ENCODE assay signal across 1 cellular context in the genomic region with DNA sequence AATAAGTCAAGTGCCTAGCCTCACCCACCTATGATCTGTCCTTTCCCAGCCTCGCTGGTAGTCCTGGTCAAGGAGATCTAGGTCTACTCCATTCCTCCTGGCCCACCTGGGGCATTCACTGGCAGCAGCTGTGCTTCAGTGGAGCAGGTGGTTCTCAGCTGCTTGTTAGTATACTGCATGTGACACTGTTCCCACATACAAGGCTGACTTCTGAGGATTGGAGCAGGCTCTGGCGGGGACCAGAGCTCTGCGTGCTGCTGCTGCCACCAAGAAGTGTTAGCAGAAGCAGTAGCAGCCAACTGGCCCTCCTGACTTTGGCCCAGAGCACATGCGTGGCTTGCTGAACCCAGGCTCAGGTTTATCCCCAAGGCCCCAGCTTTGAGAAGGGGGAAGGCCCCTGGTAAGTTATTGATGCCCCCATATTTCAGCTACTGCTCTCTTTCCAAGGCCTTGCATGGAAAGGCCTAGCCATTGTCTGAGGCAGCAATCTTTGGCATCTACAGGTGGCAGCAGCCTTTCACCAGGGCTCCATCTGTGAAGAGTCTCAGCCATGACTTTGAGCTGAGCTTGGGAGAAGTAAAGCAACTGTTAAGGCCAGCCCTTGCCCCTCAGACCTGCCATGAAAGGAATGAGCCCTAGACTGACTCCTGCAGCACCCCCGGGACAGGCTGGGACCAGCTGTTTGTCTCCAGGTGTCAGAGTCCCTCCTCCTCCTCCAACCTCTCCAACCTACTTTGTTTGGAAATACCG.
TF ChIP-seq lines count a peak whose summit lies in the region.

No MANE protein-coding gene starts in this region.

TF ChIP-seq in H1, 55 proteins besides CTCF, POLR2A, EP300 and RAD21:
- TF ChIP-seq SUZ12 (IDR thresholded peaks at IDR 0.05; ENCODE audit: low read length) (no peak), POLR2AphosphoS5 (IDR thresholded peaks at IDR 0.05; ENCODE audit: low read depth, low read length) (no peak), TAF7 (optimal IDR thresholded peaks at IDR 0.05; ENCODE audit: borderline replicate concordance, low read depth, low read length) (no peak), POU5F1 (IDR thresholded peaks at IDR 0.05; ENCODE audit: low read depth, low read length) (no peak), TBP (IDR thresholded peaks at IDR 0.05; ENCODE audit: low read depth, low read length) (no peak), CBX8 (IDR thresholded peaks at IDR 0.05; ENCODE audit: borderline replicate concordance, low read depth, low read length) (no peak)
- TF ChIP-seq, protein P1, sequence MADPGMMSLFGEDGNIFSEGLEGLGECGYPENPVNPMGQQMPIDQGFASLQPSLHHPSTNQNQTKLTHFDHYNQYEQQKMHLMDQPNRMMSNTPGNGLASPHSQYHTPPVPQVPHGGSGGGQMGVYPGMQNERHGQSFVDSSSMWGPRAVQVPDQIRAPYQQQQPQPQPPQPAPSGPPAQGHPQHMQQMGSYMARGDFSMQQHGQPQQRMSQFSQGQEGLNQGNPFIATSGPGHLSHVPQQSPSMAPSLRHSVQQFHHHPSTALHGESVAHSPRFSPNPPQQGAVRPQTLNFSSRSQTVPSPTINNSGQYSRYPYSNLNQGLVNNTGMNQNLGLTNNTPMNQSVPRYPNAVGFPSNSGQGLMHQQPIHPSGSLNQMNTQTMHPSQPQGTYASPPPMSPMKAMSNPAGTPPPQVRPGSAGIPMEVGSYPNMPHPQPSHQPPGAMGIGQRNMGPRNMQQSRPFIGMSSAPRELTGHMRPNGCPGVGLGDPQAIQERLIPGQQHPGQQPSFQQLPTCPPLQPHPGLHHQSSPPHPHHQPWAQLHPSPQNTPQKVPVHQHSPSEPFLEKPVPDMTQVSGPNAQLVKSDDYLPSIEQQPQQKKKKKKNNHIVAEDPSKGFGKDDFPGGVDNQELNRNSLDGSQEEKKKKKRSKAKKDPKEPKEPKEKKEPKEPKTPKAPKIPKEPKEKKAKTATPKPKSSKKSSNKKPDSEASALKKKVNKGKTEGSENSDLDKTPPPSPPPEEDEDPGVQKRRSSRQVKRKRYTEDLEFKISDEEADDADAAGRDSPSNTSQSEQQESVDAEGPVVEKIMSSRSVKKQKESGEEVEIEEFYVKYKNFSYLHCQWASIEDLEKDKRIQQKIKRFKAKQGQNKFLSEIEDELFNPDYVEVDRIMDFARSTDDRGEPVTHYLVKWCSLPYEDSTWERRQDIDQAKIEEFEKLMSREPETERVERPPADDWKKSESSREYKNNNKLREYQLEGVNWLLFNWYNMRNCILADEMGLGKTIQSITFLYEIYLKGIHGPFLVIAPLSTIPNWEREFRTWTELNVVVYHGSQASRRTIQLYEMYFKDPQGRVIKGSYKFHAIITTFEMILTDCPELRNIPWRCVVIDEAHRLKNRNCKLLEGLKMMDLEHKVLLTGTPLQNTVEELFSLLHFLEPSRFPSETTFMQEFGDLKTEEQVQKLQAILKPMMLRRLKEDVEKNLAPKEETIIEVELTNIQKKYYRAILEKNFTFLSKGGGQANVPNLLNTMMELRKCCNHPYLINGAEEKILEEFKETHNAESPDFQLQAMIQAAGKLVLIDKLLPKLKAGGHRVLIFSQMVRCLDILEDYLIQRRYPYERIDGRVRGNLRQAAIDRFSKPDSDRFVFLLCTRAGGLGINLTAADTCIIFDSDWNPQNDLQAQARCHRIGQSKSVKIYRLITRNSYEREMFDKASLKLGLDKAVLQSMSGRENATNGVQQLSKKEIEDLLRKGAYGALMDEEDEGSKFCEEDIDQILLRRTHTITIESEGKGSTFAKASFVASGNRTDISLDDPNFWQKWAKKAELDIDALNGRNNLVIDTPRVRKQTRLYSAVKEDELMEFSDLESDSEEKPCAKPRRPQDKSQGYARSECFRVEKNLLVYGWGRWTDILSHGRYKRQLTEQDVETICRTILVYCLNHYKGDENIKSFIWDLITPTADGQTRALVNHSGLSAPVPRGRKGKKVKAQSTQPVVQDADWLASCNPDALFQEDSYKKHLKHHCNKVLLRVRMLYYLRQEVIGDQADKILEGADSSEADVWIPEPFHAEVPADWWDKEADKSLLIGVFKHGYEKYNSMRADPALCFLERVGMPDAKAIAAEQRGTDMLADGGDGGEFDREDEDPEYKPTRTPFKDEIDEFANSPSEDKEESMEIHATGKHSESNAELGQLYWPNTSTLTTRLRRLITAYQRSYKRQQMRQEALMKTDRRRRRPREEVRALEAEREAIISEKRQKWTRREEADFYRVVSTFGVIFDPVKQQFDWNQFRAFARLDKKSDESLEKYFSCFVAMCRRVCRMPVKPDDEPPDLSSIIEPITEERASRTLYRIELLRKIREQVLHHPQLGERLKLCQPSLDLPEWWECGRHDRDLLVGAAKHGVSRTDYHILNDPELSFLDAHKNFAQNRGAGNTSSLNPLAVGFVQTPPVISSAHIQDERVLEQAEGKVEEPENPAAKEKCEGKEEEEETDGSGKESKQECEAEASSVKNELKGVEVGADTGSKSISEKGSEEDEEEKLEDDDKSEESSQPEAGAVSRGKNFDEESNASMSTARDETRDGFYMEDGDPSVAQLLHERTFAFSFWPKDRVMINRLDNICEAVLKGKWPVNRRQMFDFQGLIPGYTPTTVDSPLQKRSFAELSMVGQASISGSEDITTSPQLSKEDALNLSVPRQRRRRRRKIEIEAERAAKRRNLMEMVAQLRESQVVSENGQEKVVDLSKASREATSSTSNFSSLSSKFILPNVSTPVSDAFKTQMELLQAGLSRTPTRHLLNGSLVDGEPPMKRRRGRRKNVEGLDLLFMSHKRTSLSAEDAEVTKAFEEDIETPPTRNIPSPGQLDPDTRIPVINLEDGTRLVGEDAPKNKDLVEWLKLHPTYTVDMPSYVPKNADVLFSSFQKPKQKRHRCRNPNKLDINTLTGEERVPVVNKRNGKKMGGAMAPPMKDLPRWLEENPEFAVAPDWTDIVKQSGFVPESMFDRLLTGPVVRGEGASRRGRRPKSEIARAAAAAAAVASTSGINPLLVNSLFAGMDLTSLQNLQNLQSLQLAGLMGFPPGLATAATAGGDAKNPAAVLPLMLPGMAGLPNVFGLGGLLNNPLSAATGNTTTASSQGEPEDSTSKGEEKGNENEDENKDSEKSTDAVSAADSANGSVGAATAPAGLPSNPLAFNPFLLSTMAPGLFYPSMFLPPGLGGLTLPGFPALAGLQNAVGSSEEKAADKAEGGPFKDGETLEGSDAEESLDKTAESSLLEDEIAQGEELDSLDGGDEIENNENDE (IDR thresholded peaks at IDR 0.05; ENCODE audit: insufficient replicate concordance, low read length) = no peak
TF ChIP-seq in H1: peak in this region for 0.
